In genomic region chr7:22992874-22993840, GRCh38 we compare ENCODE assay signal across 11 cellular contexts. TPM values are rescaled to one million over a fixed set of nuclear protein-coding genes. Genes with fewer than 3 reads are reported as not detected.
A peak's percentile ranks its signal among the peaks of the same experiment; 100 is the strongest.
DNase-seq lines count a peak whose midpoint lies in the region; ATAC-seq and TF ChIP-seq lines count a peak whose summit lies in the region.
"Had no signal": no experiment of that assay in that cellular context is flagged by ENCODE, and none has a peak within 500 bp of the region (broad histone marks: within the 10 kb centered on the region; RNA-seq: fewer than 3 reads in every experiment).

No MANE protein-coding gene starts in this region.

- ATAC-seq in GM18499 (IDR thresholded peaks at IDR 0.05; ENCODE audit: insufficient read depth, unreplicated experiment) (peak; percentile 80), GM21360 (IDR thresholded peaks at IDR 0.05; ENCODE audit: unreplicated experiment) (peak; percentile 88), HG03103 (IDR thresholded peaks at IDR 0.05; ENCODE audit: low read depth, unreplicated experiment) (peak; percentile 66)
- peak; percentile 42 to 68 for ATAC-seq in activated T-cell treated with anti-CD3 and anti-CD28 coated beads, Interleukin-2, amount 50 U/mL, for 72 hours (replicated peaks in 1 of 2)
- ATAC-seq: upper lobe of right lung had no signal

- peaks cover 43% of the 10 kb centered on the region for H3K4me1 Mint-ChIP-seq in activated T-cell treated with anti-CD3 and anti-CD28 coated beads, Interleukin-2, amount 50 U/mL, for 72 hours (ENCODE audit: low read depth)
- H3K4me1 Mint-ChIP-seq in Calu3 (ENCODE audit: low read depth, unreplicated experiment): no peaks in the 10 kb centered on the region

- H3K9me3 Mint-ChIP-seq in activated T-cell treated with anti-CD3 and anti-CD28 coated beads, Interleukin-2, amount 50 U/mL, for 72 hours: peaks cover 0 to 2% of the 10 kb centered on the region in 2 donors
- H3K9me3 Mint-ChIP-seq in Calu3 (ENCODE audit: low read depth, unreplicated experiment): no peaks in the 10 kb centered on the region

- no peak overlapping the region for H3K27ac ChIP-seq in thyroid gland
- no peak overlapping the region for H3K27ac ChIP-seq in ovary
- H3K27ac ChIP-seq: HL-60, upper lobe of right lung had no signal

- peak overlapping the region in 1 of 2 donors; percentile 63 for H3K4me3 Mint-ChIP-seq in activated T-cell treated with anti-CD3 and anti-CD28 coated beads, Interleukin-2, amount 50 U/mL, for 72 hours
- H3K4me3 Mint-ChIP-seq in Calu3 (ENCODE audit: low read depth, unreplicated experiment): no peak overlapping the region

- H3K4me3 ChIP-seq in thyroid gland (replicated peaks in 1 of 3) (no peak overlapping the region), ovary (no peak overlapping the region)
- H3K4me3 ChIP-seq: upper lobe of right lung had no signal

- no peaks in the 10 kb centered on the region for H3K27me3 Mint-ChIP-seq in activated T-cell treated with anti-CD3 and anti-CD28 coated beads, Interleukin-2, amount 50 U/mL, for 72 hours (ENCODE audit: low read depth)
- peaks cover 12% of the 10 kb centered on the region for H3K27me3 Mint-ChIP-seq in Calu3 (ENCODE audit: unreplicated experiment)

- TF ChIP-seq POLR2A in thyroid gland (IDR thresholded peaks at IDR 0.05) (no peak), ovary (IDR thresholded peaks at IDR 0.05) (no peak)

- TF ChIP-seq EP300 in ovary (IDR thresholded peaks at IDR 0.05): no peak

- H3K9me3 ChIP-seq in thyroid gland (no peaks in the 10 kb centered on the region), ovary (no peaks in the 10 kb centered on the region)
- H3K9me3 ChIP-seq: upper lobe of right lung had no signal

- CTCF ChIA-PET in Calu3 (lab: Charles Lee): interaction anchor here (1.2 kb wide), 1 partner anchor 11 kb away, joined by 3 read pairs; no protein-coding TSS in a partner anchor

- intact Hi-C loops in thyroid gland (cut with DNase I) (no loop called here), ovary (cut with DNase I) (no loop called here), Calu3 (cut with micrococcal nuclease; ENCODE audit: unreplicated experiment) (no loop called here)

- H3K4me1 ChIP-seq in thyroid gland (no peaks in the 10 kb centered on the region), ovary (ENCODE audit: insufficient read depth) (no peaks in the 10 kb centered on the region)
- H3K4me1 ChIP-seq: upper lobe of right lung had no signal

- no peaks in the 10 kb centered on the region for H3K36me3 ChIP-seq in thyroid gland
- H3K36me3 ChIP-seq in ovary: no peaks in the 10 kb centered on the region
- H3K36me3 ChIP-seq: upper lobe of right lung had no signal

- H3K27me3 ChIP-seq in thyroid gland (no peaks in the 10 kb centered on the region), ovary (no peaks in the 10 kb centered on the region)
- H3K27me3 ChIP-seq: upper lobe of right lung had no signal

- DNase-seq in activated T-cell treated with anti-CD3 and anti-CD28 coated beads, Interleukin-2, amount 50 U/mL, for 72 hours: peak; percentile 38 to 47
- DNase-seq in thyroid gland (no peak), ovary (no peak), DMS53 (lab: John Stamatoyannopoulos, UW) (no peak), Calu3 (no peak)
- DNase-seq: effector CD8-positive, alpha-beta T cell; upper lobe of right lung had no signal

- H3K27ac Mint-ChIP-seq in activated T-cell treated with anti-CD3 and anti-CD28 coated beads, Interleukin-2, amount 50 U/mL, for 72 hours: peak overlapping the region; percentile 64
- H3K27ac Mint-ChIP-seq in Calu3 (ENCODE audit: unreplicated experiment): no peak overlapping the region

- WGBS in thyroid gland, 2 donors: 91% methylated on average over 3 of the region's 3 CpGs
- 90 to 94% (median 94%) methylated on average over 3 of the region's 3 CpGs for WGBS in ovary, 3 donors

- TF ChIP-seq CTCF in thyroid gland (IDR thresholded peaks at IDR 0.05) (no peak), ovary (IDR thresholded peaks at IDR 0.05) (no peak), Calu3 (IDR thresholded peaks at IDR 0.05; ENCODE audit: unreplicated experiment) (no peak)

- BruUV-seq in Calu3 (replicated peaks; lab: Mats Ljungman, UMichigan): no TSS peak

- H3K36me3 Mint-ChIP-seq in activated T-cell treated with anti-CD3 and anti-CD28 coated beads, Interleukin-2, amount 50 U/mL, for 72 hours (ENCODE audit: insufficient read depth in 2 of 2): no peaks in the 10 kb centered on the region
- no peaks in the 10 kb centered on the region for H3K36me3 Mint-ChIP-seq in Calu3 (ENCODE audit: insufficient read depth, unreplicated experiment)

RNA-seq across cellular contexts. Expression of gene HYCC1, which starts 20.8 kb away (rescaled TPM):
- total RNA-seq in activated T-cell treated with anti-CD3 and anti-CD28 coated beads, Interleukin-2, amount 50 U/mL, for 72 hours: 10 to 100 TPM; 25.3 to 26.0 TPM
- total RNA-seq in thyroid gland: 10 to 100 TPM; 18.5 to 38.7 (median 23.4) TPM
- total RNA-seq in ovary: 10 to 100 TPM; 19.5 to 27.4 (median 25.2) TPM
- polyA plus RNA-seq in ovary: 10 to 100 TPM in 1 of 2 donors, 1 to 10 TPM in 1; 8.3 to 17.6 TPM
- total RNA-seq in Calu3 (2022): 12.7 and 14.2 TPM in 2 replicates

Comparison
In these comparisons a context has a peak if more than half of its experiments do, and no peak if none do; other contexts are left out.
1. DNase-seq: peak in activated T-cell treated with anti-CD3 and anti-CD28 coated beads, Interleukin-2, amount 50 U/mL, for 72 hours (2 of 2); none in thyroid gland (0 of 2), ovary (0 of 5), DMS53 (single experiment) and Calu3 (single experiment).
2. Peak in every context shown above with its lines, with median percentiles within 50 percentile points of each other: ATAC-seq.